Comparison of ENCODE assay signal across 27 cellular contexts in genomic region chr7:37659971-37660370, GRCh38. TPM values are rescaled to one million over a fixed set of nuclear protein-coding genes. Genes with fewer than 3 reads are reported as not detected.
"Had no signal": no experiment of that assay in that cellular context is flagged by ENCODE, and none has a peak within 500 bp of the region (broad histone marks: within the 10 kb centered on the region; RNA-seq: fewer than 3 reads in every experiment).

No MANE protein-coding gene starts in this region.

- H3K9me3 ChIP-seq: MG63, SK-N-SH had no signal

- H3K27ac Mint-ChIP-seq: IgD-negative memory B cell had no signal

- FAIRE-seq: HTR-8/SVneo had no signal

- H3K4me2 ChIP-seq: SK-N-SH had no signal

- H3K4me3 ChIP-seq: MG63 had no signal

- H3K9ac ChIP-seq: SK-N-SH had no signal

- H3K36me3 ChIP-seq: MG63 had no signal

- H3K9me3 Mint-ChIP-seq: IgD-negative memory B cell had no signal

- DNase-seq: KBM-7; MG63; NCI-H1092; NCI-H1436; NCI-H187; NCI-H2029; NCI-H2081 treated with DMSO at 0.1 percent for 48 hours; NCI-H2171; NCI-H226; NCI-H446; NCI-H510A; NCI-H524 treated with DMSO at 0.1 percent for 48 hours; NCI-H69; NCI-H774; NK-92 treated with Interleukin-12 subunit alpha and Interleukin-12 subunit beta, amount 100 ng/mL, for 24 hours; PC-3; SHP77; SK-N-SH; SW 1271 had no signal

- H3K27ac ChIP-seq: HL-60, RWPE1 had no signal

- H3K4me3 Mint-ChIP-seq: IgD-negative memory B cell had no signal

- ATAC-seq: Panc1, PC-3 had no signal

- H3K27me3 ChIP-seq: MG63 had no signal

- H3K36me3 Mint-ChIP-seq: IgD-negative memory B cell had no signal

RNA-seq across cellular contexts. Expression of gene GPR141, which starts 23.6 kb away (rescaled TPM):
- total RNA-seq: LHCN-M2, OCI-LY7, PC-3, SK-MEL-5 had no signal
- polyA plus RNA-seq: IgD-negative memory B cell, SK-N-SH had no signal
